Comparison of ENCODE assay signal across 22 cellular contexts in the genomic region with DNA sequence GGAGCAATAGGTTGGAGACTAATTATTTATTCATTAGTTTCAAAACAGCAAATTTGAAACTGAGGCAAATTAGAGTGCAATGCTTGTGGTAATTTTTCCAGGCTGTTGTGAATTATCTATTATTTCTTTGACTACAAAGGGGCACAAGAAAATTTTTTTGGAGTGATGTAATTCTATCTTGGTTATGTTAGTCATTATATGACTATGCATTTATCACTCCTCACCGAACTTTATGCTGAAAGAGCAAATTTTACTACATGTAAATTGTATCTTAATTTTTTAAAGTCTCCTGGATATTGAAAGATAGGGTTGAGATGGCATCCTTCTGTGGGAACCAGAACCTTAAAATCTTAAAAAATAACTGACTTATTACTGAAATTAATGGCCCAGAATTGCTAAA.
DNase-seq lines count a peak whose midpoint lies in the region; ATAC-seq and TF ChIP-seq lines count a peak whose summit lies in the region.
"Had no signal": no experiment of that assay in that cellular context is flagged by ENCODE, and none has a peak within 500 bp of the region (broad histone marks: within the 10 kb centered on the region; RNA-seq: fewer than 3 reads in every experiment).

No MANE protein-coding gene starts in this region.

- H3K36me3 ChIP-seq in psoas muscle (ENCODE audit: insufficient read depth in 1 of 2, low read depth in 1 of 2), result no peaks in the 10 kb centered on the region
- H3K36me3 ChIP-seq: cardiac muscle cell, gastrocnemius medialis, neutrophil, sigmoid colon had no signal

- H3K27me3 ChIP-seq in psoas muscle (ENCODE audit: insufficient read depth in 3 of 3, low read length in 2 of 3), result no peaks in the 10 kb centered on the region
- H3K27me3 ChIP-seq: cardiac muscle cell, gastrocnemius medialis, neutrophil, sigmoid colon, testis had no signal

- no peaks in the 10 kb centered on the region for H3K4me1 ChIP-seq in psoas muscle
- H3K4me1 ChIP-seq: gastrocnemius medialis, sigmoid colon, testis had no signal

- no peak overlapping the region for H3K27ac Mint-ChIP-seq in activated naive CD4-positive, alpha-beta T cell treated with anti-CD3 and anti-CD28 coated beads, Interleukin-2, amount 50 U/mL, for 72 hours
- H3K27ac Mint-ChIP-seq: activated naive CD4-positive, alpha-beta T cell treated with anti-CD3 and anti-CD28 coated beads, Interleukin-2, amount 10 ng/mL, durations not matched to agents 7 days and 5 days; CD4-positive, CD25-positive, alpha-beta regulatory T cell had no signal

- TF ChIP-seq CTCF in fibroblast of pulmonary artery (IDR thresholded peaks at IDR 0.05; ENCODE audit: low read length, missing control alignments) (no peak), psoas muscle (IDR thresholded peaks at IDR 0.05) (no peak)

- H3K9me3 Mint-ChIP-seq in activated naive CD4-positive, alpha-beta T cell treated with anti-CD3 and anti-CD28 coated beads, Interleukin-2, amount 50 U/mL, for 72 hours, result peaks cover 7 to 11% of the 10 kb centered on the region in 2 donors

- WGBS in psoas muscle, 3 donors, result 44 to 51% (median 47%) methylated on average over 1 of the region's 1 CpG

- no peak overlapping the region for H3K27ac ChIP-seq in psoas muscle
- H3K27ac ChIP-seq: cardiac muscle cell, gastrocnemius medialis, neutrophil, sigmoid colon, testis had no signal

- H3K4me3 ChIP-seq in fibroblast of pulmonary artery (replicated peaks; ENCODE audit: low read depth, low read length) (no peak overlapping the region), psoas muscle (no peak overlapping the region)
- H3K4me3 ChIP-seq: cardiac muscle cell, gastrocnemius medialis, sigmoid colon, testis had no signal

- no peaks in the 10 kb centered on the region for H3K9me3 ChIP-seq in psoas muscle
- H3K9me3 ChIP-seq: gastrocnemius medialis, neutrophil, testis had no signal

- no peaks in the 10 kb centered on the region for H3K36me3 Mint-ChIP-seq in activated naive CD4-positive, alpha-beta T cell treated with anti-CD3 and anti-CD28 coated beads, Interleukin-2, amount 50 U/mL, for 72 hours
- H3K36me3 Mint-ChIP-seq: activated naive CD4-positive, alpha-beta T cell treated with anti-CD3 and anti-CD28 coated beads, Interleukin-2, amount 10 ng/mL, durations not matched to agents 7 days and 5 days; CD4-positive, CD25-positive, alpha-beta regulatory T cell had no signal

- ATAC-seq in SK-N-SH treated with all-trans-retinoic acid at 6 μM for 48 hours (peak; percentile 57; the same call in 2 of the 3 replicates), psoas muscle (no peak)
- no peak for ATAC-seq in activated naive CD4-positive, alpha-beta T cell treated with anti-CD3 and anti-CD28 coated beads, Interleukin-2, amount 50 U/mL, for 72 hours
- ATAC-seq: gastrocnemius medialis had no signal

- intact Hi-C loops in psoas muscle (cut with DNase I), result no loop called here

- DNase-seq in HT1080 (ENCODE audit: low read depth) (peak; percentile 71), fibroblast of pulmonary artery (ENCODE audit: low read depth) (peak; percentile 59), stromal cell of bone marrow (ENCODE audit: low read depth) (peak; percentile 2), psoas muscle (no peak), midbrain (lab: John Stamatoyannopoulos, UW) (no peak)
- DNase-seq in activated naive CD4-positive, alpha-beta T cell treated with anti-CD3 and anti-CD28 coated beads, Interleukin-2, amount 50 U/mL, for 72 hours (ENCODE audit: low spot score in 2 of 2), result no peak
- DNase-seq: activated CD4-positive, alpha-beta T cell treated with anti-CD3 and anti-CD28 coated beads for 4 hours; activated CD8-positive, alpha-beta memory T cell treated with anti-CD3 and anti-CD28 coated beads, Interleukin-2, amount 50 U/mL, for 48 hours; activated naive CD4-positive, alpha-beta T cell treated with anti-CD3 and anti-CD28 coated beads, Interleukin-2, amount 10 ng/mL, durations not matched to agents 7 days and 5 days; CD4-positive, CD25-positive, alpha-beta regulatory T cell; effector memory CD4-positive, alpha-beta T cell; gastrocnemius medialis; NCI-H1092 treated with DMSO at 0.1 percent for 48 hours; NCI-H2171; NCI-H82; sigmoid colon; stimulated activated CD4-positive, alpha-beta T cell treated with anti-CD3 and anti-CD28 coated beads, Interleukin-4, amount 100 ng/mL, for 1 hour; stimulated activated CD8-positive, alpha-beta memory T cell treated with anti-CD3 and anti-CD28 coated beads, Interleukin-4, amount 100 ng/mL, for 48 hours; testis had no signal

TF ChIP-seq in SK-N-SH treated with all-trans-retinoic acid at 6 μM for 48 hours, 23 proteins besides CTCF, POLR2A, EP300 and RAD21:
- TF ChIP-seq ISL1 (CRISPR knock-in tag; IDR thresholded peaks at IDR 0.05) (peak; percentile 62), TCF4 (CRISPR knock-in tag; IDR thresholded peaks at IDR 0.05; ENCODE audit: borderline replicate concordance) (no peak)

Comparison
In these comparisons a context has a peak if more than half of its experiments do, and no peak if none do; other contexts are left out.
1. DNase-seq: peak in HT1080 (single experiment), fibroblast of pulmonary artery (single experiment) and stromal cell of bone marrow (single experiment); none in activated naive CD4-positive, alpha-beta T cell treated with anti-CD3 and anti-CD28 coated beads, Interleukin-2, amount 50 U/mL, for 72 hours (0 of 2), psoas muscle (0 of 2) and midbrain (single experiment).